ENCODE assay signal across 22 cellular contexts in the genomic region with DNA sequence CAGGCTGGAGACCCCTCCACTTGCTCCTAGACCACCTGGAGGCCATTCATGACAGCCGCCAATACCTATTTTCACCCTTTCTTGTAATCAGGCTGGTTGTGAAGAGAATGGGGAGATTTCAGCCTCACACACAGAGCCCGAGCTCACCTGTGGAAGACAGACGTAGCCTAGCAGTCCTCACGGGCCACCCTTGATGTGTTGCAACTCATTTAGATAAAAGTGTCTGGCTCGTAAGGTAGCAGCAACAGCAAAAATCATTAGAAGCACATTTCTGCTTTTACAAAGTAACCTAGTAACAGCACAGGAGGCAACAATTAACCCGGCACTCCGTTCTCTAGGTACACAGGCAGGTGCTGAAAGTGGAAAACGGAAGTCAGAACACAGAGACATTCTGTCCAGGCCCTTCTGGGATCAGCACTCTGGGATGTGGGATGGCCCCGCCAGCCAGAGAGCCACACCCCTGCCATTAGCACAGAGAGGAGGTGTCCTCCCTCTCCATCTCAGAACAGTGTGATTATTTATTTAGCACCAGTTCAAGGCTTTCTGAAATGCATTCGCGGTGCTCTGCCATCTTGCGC.
DNase-seq lines count a peak whose midpoint lies in the region; ATAC-seq, FAIRE-seq and TF ChIP-seq lines count a peak whose summit lies in the region.
"Had no signal": no experiment of that assay in that cellular context is flagged by ENCODE, and none has a peak within 500 bp of the region (broad histone marks: within the 10 kb centered on the region; RNA-seq: fewer than 3 reads in every experiment).

No MANE protein-coding gene starts in this region.

- DNase-seq in NCI-H2081 (lab: John Stamatoyannopoulos, UW), result peak; percentile 26 to 82
- no peak for DNase-seq in NCI-H2081 treated with DMSO at 0.1 percent for 48 hours (lab: John Stamatoyannopoulos, UW)
- DNase-seq in RPMI8226, result peak; percentile 60
- no peak for DNase-seq in mucosa of descending colon
- DNase-seq in urothelium cell line (ENCODE audit: low spot score), result no peak
- DNase-seq in NCI-H524 (lab: John Stamatoyannopoulos, UW), result no peak
- no peak for DNase-seq in NCI-H510A treated with DMSO at 0.1 percent for 48 hours (lab: John Stamatoyannopoulos, UW)
- no peak for DNase-seq in NCI-H345 (lab: John Stamatoyannopoulos, UW)
- DNase-seq: BE2C; CD4-positive, alpha-beta memory T cell; DND-41; GOT3; NCI-H1092 treated with DMSO at 0.1 percent for 48 hours; NCI-H187 treated with DMSO at 0.1 percent for 48 hours; NCI-H2171 treated with DMSO at 0.1 percent for 48 hours; NK-92 treated with Interleukin-12 subunit alpha and Interleukin-12 subunit beta, amount 100 ng/mL, for 24 hours; OCI-M1; SW 1271 had no signal

- H3K9me3 ChIP-seq in mucosa of descending colon, result no peaks in the 10 kb centered on the region
- H3K9me3 ChIP-seq: BE2C had no signal

- no peak for TF ChIP-seq CTCF in mucosa of descending colon (IDR thresholded peaks at IDR 0.05)

- intact Hi-C loops in mucosa of descending colon (cut with DNase I, micrococcal nuclease), result no loop called here

- H3K4me1 ChIP-seq in mucosa of descending colon (ENCODE audit: low read depth), result no peaks in the 10 kb centered on the region

- ATAC-seq in mucosa of descending colon, result peak; percentile 39
- ATAC-seq: GM12878 had no signal

- peak; percentile 32 for FAIRE-seq in urothelium cell line (lab: Jason Lieb, UNC)
- FAIRE-seq: D721Med, G401.6, GM12878, GM18507 had no signal

- H3K36me3 ChIP-seq in mucosa of descending colon (ENCODE audit: low read depth), result no peaks in the 10 kb centered on the region
- H3K36me3 ChIP-seq: BE2C had no signal

- H3K4me3 ChIP-seq in mucosa of descending colon, result no peak overlapping the region
- H3K4me3 ChIP-seq: GM12878 had no signal

Comparison
In these comparisons a context has a peak if more than half of its experiments do, and no peak if none do; other contexts are left out.
1. DNase-seq: peak in NCI-H2081 (2 of 2) and RPMI8226 (single experiment); none in NCI-H2081 treated with DMSO at 0.1 percent for 48 hours (single experiment), mucosa of descending colon (0 of 3), urothelium cell line (single experiment), NCI-H524 (0 of 2), NCI-H510A treated with DMSO at 0.1 percent for 48 hours (single experiment) and NCI-H345 (single experiment).